Comparison of ENCODE assay signal across 27 cellular contexts in genomic region chr15:56291741-56292140, GRCh38.
"Had no signal": no experiment of that assay in that cellular context is flagged by ENCODE, and none has a peak within 500 bp of the region (broad histone marks: within the 10 kb centered on the region; RNA-seq: fewer than 3 reads in every experiment).

No MANE protein-coding gene starts in this region.

- H3K4me1 ChIP-seq: esophagus squamous epithelium, gastrocnemius medialis, heart right ventricle, left lung, lower lobe of right lung had no signal

- H3K27ac ChIP-seq: coronary artery, epithelial cell of prostate, esophagus squamous epithelium, gastrocnemius medialis, heart right ventricle, left lung, lower lobe of right lung had no signal

- ATAC-seq: effector memory CD8-positive, alpha-beta T cell; esophagus mucosa; gastrocnemius medialis; heart right ventricle; left cardiac atrium; left lung; left ventricle myocardium superior; lower lobe of right lung; mucosa of descending colon; naive thymus-derived CD8-positive, alpha-beta T cell had no signal

- H3K27me3 ChIP-seq: esophagus squamous epithelium, gastrocnemius medialis, heart right ventricle, left lung had no signal

- H3K4me3 ChIP-seq: coronary artery, esophagus squamous epithelium, gastrocnemius medialis, heart right ventricle, left lung, lower lobe of right lung, mucosa of descending colon had no signal

- FAIRE-seq: colon, endometrium, islet of Langerhans, keratinocyte had no signal

- H3K36me3 ChIP-seq: esophagus squamous epithelium, gastrocnemius medialis, heart right ventricle, left lung, lower lobe of right lung had no signal

- H3K9me3 ChIP-seq: gastrocnemius medialis, lower lobe of right lung, mucosa of descending colon had no signal

- DNase-seq: effector CD8-positive, alpha-beta T cell; effector memory CD8-positive, alpha-beta T cell; endodermal cell; erythroblast; esophagus squamous epithelium; foreskin fibroblast; foreskin melanocyte; gastrocnemius medialis; glutamatergic neuron; head of caudate nucleus; heart right ventricle; hippocampal formation; left cardiac atrium; left lung; left ventricle myocardium superior; lower lobe of right lung; mesenchymal stem cell; mucosa of descending colon; naive B cell; naive thymus-derived CD8-positive, alpha-beta T cell had no signal
